Comparison of ENCODE assay signal across 10 cellular contexts in genomic region chr12:110739894-110740293, GRCh38. TPM values are rescaled to one million over a fixed set of nuclear protein-coding genes. Genes with fewer than 3 reads are reported as not detected.
DNase-seq lines count a peak whose midpoint lies in the region; ATAC-seq and TF ChIP-seq lines count a peak whose summit lies in the region.
"Had no signal": no experiment of that assay in that cellular context is flagged by ENCODE, and none has a peak within 500 bp of the region (broad histone marks: within the 10 kb centered on the region; RNA-seq: fewer than 3 reads in every experiment).

No MANE protein-coding gene starts in this region.

- no peak for ATAC-seq in GM21528 (IDR thresholded peaks at IDR 0.05; ENCODE audit: low FRiP score, unreplicated experiment)
- ATAC-seq in GM21515 (IDR thresholded peaks at IDR 0.05; ENCODE audit: unreplicated experiment), result no peak
- ATAC-seq in HG02642 (IDR thresholded peaks at IDR 0.05; ENCODE audit: poor library complexity, unreplicated experiment), result no peak
- ATAC-seq: HCT116 had no signal

- no peak for TF ChIP-seq CTCF in A673 (conservative IDR thresholded peaks at IDR 0.05; ENCODE audit: low read depth, low read length)

- H3K4me3 Mint-ChIP-seq in activated naive CD8-positive, alpha-beta T cell, result peak overlapping the region; percentile 99

- H3K36me3 ChIP-seq in A673 (ENCODE audit: insufficient read depth, low read length, poor library complexity, severe bottlenecking), result peaks cover 15% of the 10 kb centered on the region
- H3K36me3 ChIP-seq in mucosa of rectum (ENCODE audit: control insufficient read depth in 2 of 2, insufficient read depth in 2 of 2, low read length in 2 of 2), result peaks cover 0 to 5% of the 10 kb centered on the region in 2 donors

- H3K9ac ChIP-seq in mucosa of rectum (ENCODE audit: low read depth in 1 of 2, low read length in 2 of 2), result peak overlapping the region in 1 of 2 donors; percentile 41

- H3K9me3 Mint-ChIP-seq in activated naive CD8-positive, alpha-beta T cell (ENCODE audit: low read depth), result no peaks in the 10 kb centered on the region

- H3K9me3 ChIP-seq in A673 (ENCODE audit: low read depth, low read length, poor library complexity, severe bottlenecking) (no peaks in the 10 kb centered on the region), mucosa of rectum (ENCODE audit: control insufficient read depth in 2 of 2, low read length in 2 of 2) (no peaks in the 10 kb centered on the region)

- H3K27me3 ChIP-seq in A673 (replicated peaks; ENCODE audit: insufficient read depth, low read depth, low read length, poor library complexity) (no peaks in the 10 kb centered on the region), mucosa of rectum (ENCODE audit: control insufficient read depth in 2 of 2, insufficient read depth in 2 of 2, low read length in 2 of 2) (no peaks in the 10 kb centered on the region)

- H3K4me1 ChIP-seq in A673 (ENCODE audit: insufficient read depth, low read length, poor library complexity, severe bottlenecking) (peaks cover 26% of the 10 kb centered on the region), mucosa of rectum (ENCODE audit: control insufficient read depth in 2 of 2, insufficient read depth in 2 of 2, low read length in 2 of 2) (peaks cover 31 to 33% of the 10 kb centered on the region in 2 donors)

- H3K4me3 ChIP-seq in A673 (ENCODE audit: low read depth, low read length, poor library complexity, severe bottlenecking) (peak overlapping the region; percentile 29), mucosa of rectum (ENCODE audit: low read length in 2 of 2) (peak overlapping the region; percentile 51 to 92)

- peaks cover 61% of the 10 kb centered on the region for H3K4me1 Mint-ChIP-seq in activated naive CD8-positive, alpha-beta T cell (ENCODE audit: low read depth)

- DNase-seq in A673 (ENCODE audit: low spot score) (no peak), GM19240 (ENCODE audit: insufficient read length, low spot score) (peak; percentile 22), erythroblast (lab: John Stamatoyannopoulos, UW) (no peak)
- DNase-seq: NCI-H1105 treated with DMSO at 0.1 percent for 48 hours had no signal

- no peak overlapping the region for H3K27ac ChIP-seq in A673 (ENCODE audit: low read depth, low read length, poor library complexity, severe bottlenecking)
- H3K27ac ChIP-seq in mucosa of rectum (ENCODE audit: low read depth in 2 of 2, low read length in 2 of 2), result no peak overlapping the region

- CTCF ChIA-PET in A673 (lab: Charles Lee), result no interaction called here

- peak overlapping the region; percentile 89 for H3K27ac Mint-ChIP-seq in activated naive CD8-positive, alpha-beta T cell

- POLR2A ChIA-PET in A673 (lab: Charles Lee; ENCODE audit: low non-redundant PET), result no interaction called here

- BruUV-seq in A673 (replicated peaks; lab: Mats Ljungman, UMichigan), result no TSS peak

- no peak for TF ChIP-seq POLR2A in erythroblast (IDR thresholded peaks at IDR 0.05; ENCODE audit: low read length)

- intact Hi-C loops in A673 (cut with micrococcal nuclease; ENCODE audit: unreplicated experiment), result no loop called here

- peaks cover 3% of the 10 kb centered on the region for H3K36me3 Mint-ChIP-seq in activated naive CD8-positive, alpha-beta T cell

- no peaks in the 10 kb centered on the region for H3K27me3 Mint-ChIP-seq in activated naive CD8-positive, alpha-beta T cell

RNA-seq across cellular contexts. Expression of gene PPP1CC, which starts 2.8 kb away (rescaled TPM):
- 268 and 274 TPM in 2 replicates for total RNA-seq in A673 (2021)

RNA-seq across cellular contexts. Expression of gene HVCN1, which starts 51.0 kb away (rescaled TPM):
- 1.0 and 1.1 TPM in 2 replicates for total RNA-seq in A673 (2021)
